In the genomic region with DNA sequence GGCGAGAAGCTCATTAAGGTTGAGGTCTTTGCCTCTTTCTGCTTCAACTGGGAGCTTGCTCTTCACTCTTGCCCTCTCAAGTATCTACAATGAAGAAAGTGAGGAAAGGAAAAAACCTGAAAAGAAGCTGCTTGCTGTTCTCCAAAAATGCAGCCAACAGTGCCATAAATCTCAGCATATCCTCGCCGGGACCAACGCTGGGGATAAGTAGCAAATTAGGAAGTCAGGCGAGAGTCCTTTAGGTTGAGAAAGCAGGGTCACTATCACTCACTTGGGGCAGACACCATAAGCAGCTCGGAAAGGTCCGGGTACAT, we compare ENCODE assay signal across 8 cellular contexts. TPM values are rescaled to one million over a fixed set of nuclear protein-coding genes. Genes with fewer than 3 reads are reported as not detected.
DNase-seq lines count a peak whose midpoint lies in the region; ATAC-seq, FAIRE-seq and TF ChIP-seq lines count a peak whose summit lies in the region.

No MANE protein-coding gene starts in this region.

- TF ChIP-seq EP300 in K562 (IDR thresholded peaks at IDR 0.05; ENCODE audit: low read length): no peak

- no peak for TF ChIP-seq POLR2A in K562 (conservative IDR thresholded peaks at IDR 0.05)

- H3K4me2 ChIP-seq in K562 (ENCODE audit: insufficient read depth, low read length): peak overlapping the region; percentile 99

- ATAC-seq in HG03442 (IDR thresholded peaks at IDR 0.05; ENCODE audit: unreplicated experiment): peak; percentile 39
- ATAC-seq in K562: peak; percentile 66
- no peak for ATAC-seq in GM21786 (IDR thresholded peaks at IDR 0.05; ENCODE audit: unreplicated experiment)

- intact Hi-C loops in K562 (cut with micrococcal nuclease): loop anchor here (10.0 kb wide), 1 partner anchor 496 kb away; the partner anchor contains the start of gene NIPBL

- POLR2A ChIA-PET in K562 (lab: Yijun Ruan, JAX): interaction anchor here (0.6 to 3.7 kb wide), 13 partner anchors 9 to 656 kb away, joined by 3 to 19 read pairs (median 4); partner anchors contain the start of gene WDR70

- H3K27ac ChIP-seq in K562 (ENCODE audit: extremely low read depth, low read depth, low read length) (peak overlapping the region; percentile 85), mesodermal cell (ENCODE audit: low read depth, low read length, severe bottlenecking) (peak overlapping the region; percentile 82)

- WGBS in K562 (ENCODE audit: insufficient coverage, low coverage, missing lambda C conversion rate): under 1% methylated on average over 7 of the region's 7 CpGs
- WGBS in mesodermal cell (ENCODE audit: insufficient coverage in 2 of 2), 2 experiments: 0 to 2% methylated on average over 4 to 7 of the region's 7 CpGs

- H3K4me1 ChIP-seq in K562 (replicated peaks in 1 of 2; ENCODE audit: control insufficient read depth in 2 of 2, insufficient read depth in 2 of 2, low read length in 2 of 2): peaks cover 8 to 18% of the 10 kb centered on the region in 2 experiments
- peaks cover 9% of the 10 kb centered on the region for H3K4me1 ChIP-seq in mesodermal cell (ENCODE audit: control insufficient read depth, insufficient read depth, low read length, poor library complexity, severe bottlenecking)

- H3K9ac ChIP-seq in K562 (ENCODE audit: insufficient read depth in 1 of 2, low read depth in 2 of 2, low read length in 2 of 2): peak overlapping the region; percentile 94 to 96

- peaks cover 3% of the 10 kb centered on the region; the same call in 1 of the 2 replicates for H4K20me1 ChIP-seq in K562 (replicated peaks; ENCODE audit: control insufficient read depth, insufficient read depth, low read length)

- no peaks in the 10 kb centered on the region for H3K27me3 ChIP-seq in K562 (ENCODE audit: control insufficient read depth in 2 of 2, insufficient read depth in 2 of 2, low read length in 2 of 2)

- in situ Hi-C loops in K562 (cut with MboI): no loop called here

- no TSS peak for BruUV-seq in K562 (replicated peaks; lab: Mats Ljungman, UMichigan)

- peaks cover 54% of the 10 kb centered on the region for H3K79me2 ChIP-seq in K562 (ENCODE audit: control insufficient read depth, insufficient read depth, low read length)

- peaks cover 39% of the 10 kb centered on the region for H3K36me3 ChIP-seq in K562 (ENCODE audit: control insufficient read depth, insufficient read depth, low read length)
- peaks cover 13% of the 10 kb centered on the region for H3K36me3 ChIP-seq in mesodermal cell (ENCODE audit: control insufficient read depth, insufficient read depth, low read length)

- H2AFZ ChIP-seq in K562 (ENCODE audit: low read depth, low read length): peak overlapping the region; percentile 84

- H3K9me3 ChIP-seq in K562 (replicated peaks; ENCODE audit: control insufficient read depth, insufficient read depth, low read depth, low read length) (no peaks in the 10 kb centered on the region), mesodermal cell (ENCODE audit: control insufficient read depth, low read length) (no peaks in the 10 kb centered on the region)

- TF ChIP-seq CTCF in GM12865 (IDR thresholded peaks at IDR 0.05; ENCODE audit: insufficient read depth, low read depth, low read length, missing control alignments): no peak
- TF ChIP-seq CTCF in K562 (IDR thresholded peaks at IDR 0.05 in 2 of 3, conservative IDR thresholded peaks at IDR 0.05 in 1 of 3; ENCODE audit: insufficient read depth in 2 of 3, low read depth in 1 of 3, low read length in 3 of 3): no peak

- CTCF ChIA-PET in K562 (lab: Yijun Ruan, JAX; ENCODE audit: low intra/inter-chr PET ratio): no interaction called here

- no peaks in the 10 kb centered on the region for H3K9me1 ChIP-seq in K562 (ENCODE audit: control insufficient read depth, insufficient read depth, low read length)

- FAIRE-seq in K562 (lab: Jason Lieb, UNC): no peak

- TF ChIP-seq RAD21 in K562 (CRISPR knock-in tag; conservative IDR thresholded peaks at IDR 0.05 in 1 of 2, IDR thresholded peaks at IDR 0.05 in 1 of 2): no peak

- H3K4me3 ChIP-seq in GM12865 (ENCODE audit: low read depth, low read length) (peak overlapping the region; percentile 66), K562 (peak overlapping the region; percentile 89), mesodermal cell (ENCODE audit: extremely low read depth, insufficient read depth, low read length, poor library complexity, severe bottlenecking) (peak overlapping the region; percentile 69)

- DNase-seq in GM12865 (ENCODE audit: low read depth) (no peak), K562 (ENCODE audit: extremely low read depth in 1 of 4, low spot score in 3 of 4) (peak in 2 of 4 experiments; percentile 33 to 66), NCI-H1092 treated with DMSO at 0.1 percent for 48 hours (lab: John Stamatoyannopoulos, UW) (no peak), ecto neural progenitor cell (ENCODE audit: low spot score) (no peak), HT-29 (ENCODE audit: low spot score) (no peak)

TF ChIP-seq in K562, 482 proteins besides CTCF, POLR2A, EP300 and RAD21 (continues in another document):
- 0 out of 2 replicates have a peak, but pooled peaks have one; percentile 33 for TF ChIP-seq ZNF224 (CRISPR knock-in tag; IDR thresholded peaks at IDR 0.05)
- TF ChIP-seq E2F3 (CRISPR knock-in tag; IDR thresholded peaks at IDR 0.05): no peak
- TF ChIP-seq SAP30 (IDR thresholded peaks at IDR 0.05; ENCODE audit: borderline replicate concordance, insufficient read depth, low read depth, low read length, poor library complexity, severe bottlenecking): peak; percentile 84
- TF ChIP-seq, protein P1, sequence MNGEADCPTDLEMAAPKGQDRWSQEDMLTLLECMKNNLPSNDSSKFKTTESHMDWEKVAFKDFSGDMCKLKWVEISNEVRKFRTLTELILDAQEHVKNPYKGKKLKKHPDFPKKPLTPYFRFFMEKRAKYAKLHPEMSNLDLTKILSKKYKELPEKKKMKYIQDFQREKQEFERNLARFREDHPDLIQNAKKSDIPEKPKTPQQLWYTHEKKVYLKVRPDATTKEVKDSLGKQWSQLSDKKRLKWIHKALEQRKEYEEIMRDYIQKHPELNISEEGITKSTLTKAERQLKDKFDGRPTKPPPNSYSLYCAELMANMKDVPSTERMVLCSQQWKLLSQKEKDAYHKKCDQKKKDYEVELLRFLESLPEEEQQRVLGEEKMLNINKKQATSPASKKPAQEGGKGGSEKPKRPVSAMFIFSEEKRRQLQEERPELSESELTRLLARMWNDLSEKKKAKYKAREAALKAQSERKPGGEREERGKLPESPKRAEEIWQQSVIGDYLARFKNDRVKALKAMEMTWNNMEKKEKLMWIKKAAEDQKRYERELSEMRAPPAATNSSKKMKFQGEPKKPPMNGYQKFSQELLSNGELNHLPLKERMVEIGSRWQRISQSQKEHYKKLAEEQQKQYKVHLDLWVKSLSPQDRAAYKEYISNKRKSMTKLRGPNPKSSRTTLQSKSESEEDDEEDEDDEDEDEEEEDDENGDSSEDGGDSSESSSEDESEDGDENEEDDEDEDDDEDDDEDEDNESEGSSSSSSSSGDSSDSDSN (IDR thresholded peaks at IDR 0.05; ENCODE audit: borderline replicate concordance in 1 of 2, low read depth in 2 of 2, low read length in 2 of 2): 0 out of 4 replicates have a peak, but pooled peaks of 1 of the 2 experiments have one; percentile 19
- TF ChIP-seq HDAC1 (IDR thresholded peaks at IDR 0.05): no peak
- TF ChIP-seq HDAC3 (IDR thresholded peaks at IDR 0.05; ENCODE audit: borderline replicate concordance, partially characterized antibody): peak; percentile 3
- no peak for TF ChIP-seq TRIM24 (IDR thresholded peaks at IDR 0.05)

RNA-seq across cellular contexts. Expression of gene NUP155, which starts 0.4 kb away (rescaled TPM):
- 159 and 198 TPM in 2 replicates for total RNA-seq in K562 (2011; cell fraction: chromatin; rRNA removed; ENCODE audit: low replicate concordance)
- 103 and 105 TPM in 2 replicates for total RNA-seq in K562 (2011; cell fraction: nucleolus; rRNA removed)
- total RNA-seq in K562 (2011; cell fraction: nucleoplasm; rRNA removed): 120 and 130 TPM in 2 replicates
- total RNA-seq in K562 (2014; rRNA removed): 70.0 and 76.1 TPM in 2 replicates
- total RNA-seq in K562 (2014; rRNA removed; fragmentation: Illumina TruSeq; extraction: Trizol): 130 and 141 TPM in 2 replicates
- total RNA-seq in K562 (2015; rRNA removed; fragmentation: Illumina TruSeq; extraction: Trizol): 96.3 and 106 TPM in 2 replicates
- total RNA-seq in K562 (2021): 114 and 119 TPM in 2 replicates
- 73.9 and 107 TPM in 2 replicates for polyA plus RNA-seq in K562 (2011; rRNA removed)
- 46.6 and 54.1 TPM in 2 replicates for polyA plus RNA-seq in K562 (2011; cell fraction: cytosol; rRNA removed)
- 42.2 and 58.8 TPM in 2 replicates for polyA plus RNA-seq in K562 (2011; cell fraction: nucleus; rRNA removed)
- 26.9 and 40.0 TPM in 2 replicates for polyA plus RNA-seq in K562 (2012)
- 61.7 and 71.2 TPM in 2 replicates for polyA plus RNA-seq in K562 (2014; fragmentation: Illumina TruSeq; extraction: Trizol)
- polyA plus RNA-seq in K562 (2014; fragmentation: Nextera tagmentation; extraction: Ambion mirVana): 10 to 100 TPM; 39.3 to 77.0 TPM
- 37.1 and 39.4 TPM in 2 replicates for polyA plus RNA-seq in K562 (2014; rRNA removed)
- polyA minus RNA-seq in K562 (2011; rRNA and poly(A)+ RNA removed): 373 and 460 TPM in 2 replicates
- polyA minus RNA-seq in K562 (2011; cell fraction: cytosol; rRNA and poly(A)+ RNA removed): 116 and 191 TPM in 2 replicates
- polyA minus RNA-seq in K562 (2011; cell fraction: nucleus; rRNA and poly(A)+ RNA removed): 97.9 and 129 TPM in 2 replicates
- 33.6 TPM for polyA plus RNA-seq in mesodermal cell (2013, experiment 1 of 2)
- 28.6 TPM for polyA plus RNA-seq in mesodermal cell (2013, experiment 2 of 2)
- 40.5 and 43.8 TPM in 2 replicates for total RNA-seq in HT-29 (2014; rRNA removed; shearing (Covaris generic))

RNA-seq across cellular contexts. Expression of gene WDR70, which starts 8.6 kb away (rescaled TPM):
- 62.3 and 110 TPM in 2 replicates for total RNA-seq in K562 (2011; cell fraction: chromatin; rRNA removed; ENCODE audit: low replicate concordance)
- 49.2 and 54.7 TPM in 2 replicates for total RNA-seq in K562 (2011; cell fraction: nucleolus; rRNA removed)
- total RNA-seq in K562 (2011; cell fraction: nucleoplasm; rRNA removed): 38.7 and 42.2 TPM in 2 replicates
- total RNA-seq in K562 (2014; rRNA removed) (30.6 and 36.2 TPM in 2 replicates), K562 (2014; rRNA removed; fragmentation: Illumina TruSeq; extraction: Trizol) (46.6 and 53.7 TPM in 2 replicates), K562 (2015; rRNA removed; fragmentation: Illumina TruSeq; extraction: Trizol) (37.6 and 40.3 TPM in 2 replicates), K562 (2021) (43.1 and 46.8 TPM in 2 replicates)
- polyA plus RNA-seq in K562 (2011; rRNA removed) (28.6 and 42.0 TPM in 2 replicates), K562 (2014; fragmentation: Illumina TruSeq; extraction: Trizol) (34.0 and 38.8 TPM in 2 replicates), K562 (2014; fragmentation: Nextera tagmentation; extraction: Ambion mirVana) (10 to 100 TPM; 16.8 to 27.8 TPM), K562 (2014; rRNA removed) (29.9 and 42.5 TPM in 2 replicates)
- polyA plus RNA-seq in K562 (2011; cell fraction: cytosol; rRNA removed): 14.3 and 18.1 TPM in 2 replicates
- polyA plus RNA-seq in K562 (2011; cell fraction: nucleus; rRNA removed): 22.7 and 25.7 TPM in 2 replicates
- 34.5 and 42.5 TPM in 2 replicates for polyA plus RNA-seq in K562 (2012)
- polyA minus RNA-seq in K562 (2011; rRNA and poly(A)+ RNA removed): 86.2 and 93.4 TPM in 2 replicates
- 23.3 and 26.0 TPM in 2 replicates for polyA minus RNA-seq in K562 (2011; cell fraction: cytosol; rRNA and poly(A)+ RNA removed)
- 43.9 and 59.9 TPM in 2 replicates for polyA minus RNA-seq in K562 (2011; cell fraction: nucleus; rRNA and poly(A)+ RNA removed)
- polyA plus RNA-seq in mesodermal cell (2013, experiment 1 of 2): 42.3 TPM
- polyA plus RNA-seq in mesodermal cell (2013, experiment 2 of 2): 37.1 TPM
- 12.0 and 17.8 TPM in 2 replicates for total RNA-seq in HT-29 (2014; rRNA removed; shearing (Covaris generic))
